ENCODE assay signal across 8 cellular contexts in genomic region chr3:58432905-58433304, GRCh38. TPM values are rescaled to one million over a fixed set of nuclear protein-coding genes. Genes with fewer than 3 reads are reported as not detected.
DNase-seq lines count a peak whose midpoint lies in the region; ATAC-seq and TF ChIP-seq lines count a peak whose summit lies in the region.

No MANE protein-coding gene starts in this region.

- CTCF ChIA-PET in activated B cell treated with CpG ODN at 0.5 μM for 24 hours (lab: Charles Lee), result interaction anchor here (0.6 to 1.0 kb wide), 3 partner anchors 98 to 174 kb away, joined by 3 read pairs; no protein-coding TSS in a partner anchor

- POLR2A ChIA-PET in activated B cell treated with CpG ODN at 0.5 μM for 24 hours (lab: Charles Lee), result interaction anchor here (0.5 to 2.0 kb wide), 15 partner anchors 8 to 218 kb away, joined by 3 to 12 read pairs (median 3); partner anchors contain the start of genes ABHD6 and KCTD6

- H3K36me3 ChIP-seq in H7 (replicated peaks; ENCODE audit: control insufficient read depth, insufficient read depth, low read length), result peaks cover 36% of the 10 kb centered on the region

- H3K27me3 ChIP-seq in H7 (ENCODE audit: control insufficient read depth, insufficient read depth, low read length) (no peaks in the 10 kb centered on the region), right cardiac atrium (ENCODE audit: control insufficient read depth, insufficient read depth) (no peaks in the 10 kb centered on the region)

- peaks cover 43% of the 10 kb centered on the region for H3K36me3 Mint-ChIP-seq in activated B cell treated with CpG ODN at 0.5 μM for 24 hours (ENCODE audit: low read depth)

- H3K27ac Mint-ChIP-seq in activated B cell treated with CpG ODN at 0.5 μM for 24 hours, result peak overlapping the region; percentile 95

- no peaks in the 10 kb centered on the region for H3K9me3 Mint-ChIP-seq in activated B cell treated with CpG ODN at 0.5 μM for 24 hours

- DNase-seq in H7, result no peak
- no peak for DNase-seq in activated B cell treated with CpG ODN at 0.5 μM for 24 hours
- DNase-seq in right cardiac atrium, result no peak
- DNase-seq in activated gamma-delta T cell (lab: John Stamatoyannopoulos, UW), result no peak
- DNase-seq in NCI-H1048 (lab: John Stamatoyannopoulos, UW), result no peak
- no peak for DNase-seq in NCI-H2029 (lab: John Stamatoyannopoulos, UW)

- intact Hi-C loops in activated B cell treated with CpG ODN at 0.5 μM for 24 hours (cut with micrococcal nuclease), result loop anchor here (1.0 to 10.0 kb wide), 6 partner anchors 14 to 678 kb away; partner anchors contain the start of genes ABHD6, PXK and SLMAP
- intact Hi-C loops in right cardiac atrium (cut with DNase I), result no loop called here

- no peaks in the 10 kb centered on the region for H3K9me3 ChIP-seq in right cardiac atrium (ENCODE audit: control insufficient read depth, low read length)

- WGBS in right cardiac atrium, result 51% methylated on average over 6 of the region's 6 CpGs

- peaks cover 27% of the 10 kb centered on the region for H3K4me1 Mint-ChIP-seq in activated B cell treated with CpG ODN at 0.5 μM for 24 hours

- H3K27ac ChIP-seq in right cardiac atrium (ENCODE audit: low read length) (no peak overlapping the region), skin epidermis (peak overlapping the region in 20 of 21 experiments; percentile 69 to 97 (median 88))

- ATAC-seq in activated B cell treated with CpG ODN at 0.5 μM for 24 hours (ENCODE audit: low read depth) (no peak), right cardiac atrium (no peak), GM18505 (IDR thresholded peaks at IDR 0.05; ENCODE audit: unreplicated experiment) (no peak)

- no peaks in the 10 kb centered on the region for H3K27me3 Mint-ChIP-seq in activated B cell treated with CpG ODN at 0.5 μM for 24 hours

- no peak for TF ChIP-seq CTCF in activated B cell treated with CpG ODN at 0.5 μM for 24 hours (IDR thresholded peaks at IDR 0.05)

- TF ChIP-seq POLR2A in GM18505 (IDR thresholded peaks at IDR 0.05; ENCODE audit: borderline replicate concordance, extremely low read depth, insufficient read depth, insufficient read length), result no peak

- H3K4me1 ChIP-seq in right cardiac atrium (ENCODE audit: control insufficient read depth, insufficient read depth, low read length), result no peaks in the 10 kb centered on the region

- H3K4me3 Mint-ChIP-seq in activated B cell treated with CpG ODN at 0.5 μM for 24 hours, result peak overlapping the region; percentile 95

- peak overlapping the region; percentile 91 for H3K4me3 ChIP-seq in H7 (ENCODE audit: insufficient read depth, low read depth, low read length)
- peak overlapping the region; percentile 53 for H3K4me3 ChIP-seq in right cardiac atrium (ENCODE audit: low read length)
- H3K4me3 ChIP-seq in skin epidermis, result peak overlapping the region; percentile 53 to 72 (median 60)

RNA-seq across cellular contexts. Expression of gene PDHB, which starts 0.7 kb away (rescaled TPM):
- 206 and 219 TPM in 2 replicates for total RNA-seq in H7 (2014; rRNA removed; shearing (Covaris generic))
- total RNA-seq in activated B cell treated with CpG ODN at 0.5 μM for 24 hours, result 63.0 and 67.3 TPM in 2 replicates
- 100 to 1,000 TPM; 115 to 148 (median 134) TPM for total RNA-seq in right cardiac atrium
- polyA plus RNA-seq in right cardiac atrium, result 242 TPM

RNA-seq across cellular contexts. Expression of gene KCTD6, which starts 59.0 kb away (rescaled TPM):
- 22.9 and 24.7 TPM in 2 replicates for total RNA-seq in H7 (2014; rRNA removed; shearing (Covaris generic))
- total RNA-seq in activated B cell treated with CpG ODN at 0.5 μM for 24 hours (8.8 and 10.0 TPM in 2 replicates), right cardiac atrium (10 to 100 TPM in 1 of 4 donors, 1 to 10 TPM in 3; 8.0 to 10.3 (median 8.3) TPM)
- polyA plus RNA-seq in right cardiac atrium, result 9.7 TPM
